Comparison of ENCODE assay signal across 14 cellular contexts in the genomic region with DNA sequence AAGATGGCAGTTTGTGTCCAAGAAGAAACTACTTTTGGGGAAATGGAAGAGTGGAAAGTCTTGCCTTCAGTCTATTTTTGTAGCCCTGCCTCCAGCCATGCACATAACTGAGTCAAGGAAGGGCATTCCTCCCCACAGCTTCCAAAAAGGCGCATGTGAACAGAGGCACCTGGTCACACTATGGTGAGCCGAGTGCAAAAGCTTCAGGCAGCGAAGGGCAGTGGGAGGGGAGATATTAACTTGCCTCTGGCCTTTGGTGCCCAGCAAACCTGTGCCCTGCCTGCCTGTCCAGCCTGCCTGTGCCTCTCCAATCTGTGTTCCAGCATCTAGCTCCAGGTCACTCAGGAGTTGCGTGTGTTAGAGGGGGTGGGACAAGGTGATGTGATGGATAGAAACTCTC.
DNase-seq lines count a peak whose midpoint lies in the region; ATAC-seq and TF ChIP-seq lines count a peak whose summit lies in the region.
"Had no signal": no experiment of that assay in that cellular context is flagged by ENCODE, and none has a peak within 500 bp of the region (broad histone marks: within the 10 kb centered on the region; RNA-seq: fewer than 3 reads in every experiment).

No MANE protein-coding gene starts in this region.

- H4K8ac ChIP-seq in mesenchymal stem cell (ENCODE audit: low read length), result no peak overlapping the region

- peaks cover 26% of the 10 kb centered on the region for H3K36me3 Mint-ChIP-seq in activated T-cell treated with anti-CD3 and anti-CD28 coated beads, Interleukin-2, amount 50 U/mL, for 24 hours (ENCODE audit: low read depth)
- H3K36me3 Mint-ChIP-seq in activated T-cell treated with anti-CD3 and anti-CD28 coated beads, Interleukin-2, amount 50 U/mL, for 72 hours (ENCODE audit: insufficient read depth in 2 of 2), result peaks cover 14 to 17% of the 10 kb centered on the region in 2 donors
- H3K36me3 Mint-ChIP-seq in CD14-positive monocyte, result peaks cover 9 to 19% of the 10 kb centered on the region in 2 donors
- peaks cover 36% of the 10 kb centered on the region for H3K36me3 Mint-ChIP-seq in activated T-helper 1 cell treated with anti-CD3 and anti-CD28 coated beads, Interleukin-12 subunit alpha, Interleukin-12 subunit beta, Interleukin-2, Interleukin-4 antibody, amounts not matched to agents 30 ng/mL and 10 ng/mL and 1 ng/mL, durations not matched to agents 14 hours and 24 hours and 36 hours (ENCODE audit: low read depth)
- H3K36me3 Mint-ChIP-seq: CD4-positive, alpha-beta memory T cell had no signal

- no peak overlapping the region for H3K18ac ChIP-seq in mesenchymal stem cell (ENCODE audit: low read depth in 1 of 2, low read length in 2 of 2)

- H3K14ac ChIP-seq in mesenchymal stem cell (ENCODE audit: low read length in 2 of 2), result no peak overlapping the region

- peak overlapping the region; percentile 67 for H3K9ac ChIP-seq in mesenchymal stem cell (ENCODE audit: low read length)

- H2BK12ac ChIP-seq in mesenchymal stem cell (ENCODE audit: low read length in 2 of 2), result no peak overlapping the region

- H3K36me3 ChIP-seq in mesenchymal stem cell (ENCODE audit: control insufficient read depth in 1 of 2, insufficient read depth in 2 of 2, low read depth in 1 of 2, low read length in 2 of 2), result no peaks in the 10 kb centered on the region

- H3K4me3 ChIP-seq in mesenchymal stem cell (ENCODE audit: insufficient read depth in 1 of 2, low read depth in 1 of 2, low read length in 2 of 2), result no peak overlapping the region

- no peak for TF ChIP-seq CTCF in CD14-positive monocyte (IDR thresholded peaks at IDR 0.05)

- H3K9me3 ChIP-seq in mesenchymal stem cell (ENCODE audit: control insufficient read depth, low read length), result no peaks in the 10 kb centered on the region

- no peak overlapping the region for H2BK5ac ChIP-seq in mesenchymal stem cell (ENCODE audit: low read depth, low read length, poor library complexity, severe bottlenecking)

- no peak for ATAC-seq in activated T-cell treated with anti-CD3 and anti-CD28 coated beads, Interleukin-2, amount 50 U/mL, for 72 hours (replicated peaks in 1 of 2)

- H3K4me2 ChIP-seq in mesenchymal stem cell (ENCODE audit: low read length, poor library complexity, severe bottlenecking), result no peak overlapping the region

- H3K4me1 ChIP-seq in mesenchymal stem cell (ENCODE audit: control insufficient read depth, insufficient read depth, low read depth, low read length), result no peaks in the 10 kb centered on the region

- H2AK5ac ChIP-seq in mesenchymal stem cell (ENCODE audit: low read length, severe bottlenecking), result no peak overlapping the region

- H3K4me3 Mint-ChIP-seq in activated T-cell treated with anti-CD3 and anti-CD28 coated beads, Interleukin-2, amount 50 U/mL, for 24 hours, result no peak overlapping the region
- no peak overlapping the region for H3K4me3 Mint-ChIP-seq in activated T-cell treated with anti-CD3 and anti-CD28 coated beads, Interleukin-2, amount 50 U/mL, for 72 hours
- no peak overlapping the region for H3K4me3 Mint-ChIP-seq in CD14-positive monocyte
- no peak overlapping the region for H3K4me3 Mint-ChIP-seq in activated T-helper 1 cell treated with anti-CD3 and anti-CD28 coated beads, Interleukin-12 subunit alpha, Interleukin-12 subunit beta, Interleukin-2, Interleukin-4 antibody, amounts not matched to agents 30 ng/mL and 10 ng/mL and 1 ng/mL, durations not matched to agents 14 hours and 24 hours and 36 hours
- H3K4me3 Mint-ChIP-seq: CD4-positive, alpha-beta memory T cell had no signal

- H3K27ac Mint-ChIP-seq in activated T-cell treated with anti-CD3 and anti-CD28 coated beads, Interleukin-2, amount 50 U/mL, for 24 hours, result peak overlapping the region; percentile 98
- no peak overlapping the region for H3K27ac Mint-ChIP-seq in activated T-cell treated with anti-CD3 and anti-CD28 coated beads, Interleukin-2, amount 50 U/mL, for 72 hours
- peak overlapping the region in 4 of 7 donors; percentile 1 to 98 (median 46) for H3K27ac Mint-ChIP-seq in CD14-positive monocyte
- peak overlapping the region; percentile 92 for H3K27ac Mint-ChIP-seq in activated T-helper 1 cell treated with anti-CD3 and anti-CD28 coated beads, Interleukin-12 subunit alpha, Interleukin-12 subunit beta, Interleukin-2, Interleukin-4 antibody, amounts not matched to agents 30 ng/mL and 10 ng/mL and 1 ng/mL, durations not matched to agents 14 hours and 24 hours and 36 hours

- H3K23ac ChIP-seq in mesenchymal stem cell (ENCODE audit: low read length in 2 of 2), result no peak overlapping the region

- H3K79me1 ChIP-seq in mesenchymal stem cell (replicated peaks; ENCODE audit: low read length, poor library complexity, severe bottlenecking), result no peaks in the 10 kb centered on the region

- peaks cover 40% of the 10 kb centered on the region for H3K9me3 Mint-ChIP-seq in activated T-cell treated with anti-CD3 and anti-CD28 coated beads, Interleukin-2, amount 50 U/mL, for 24 hours
- peaks cover 5 to 18% of the 10 kb centered on the region in 2 donors for H3K9me3 Mint-ChIP-seq in activated T-cell treated with anti-CD3 and anti-CD28 coated beads, Interleukin-2, amount 50 U/mL, for 72 hours
- H3K9me3 Mint-ChIP-seq in CD14-positive monocyte, result peaks cover 0 to 3% (median 0%) of the 10 kb centered on the region in 7 donors
- H3K9me3 Mint-ChIP-seq in activated T-helper 1 cell treated with anti-CD3 and anti-CD28 coated beads, Interleukin-12 subunit alpha, Interleukin-12 subunit beta, Interleukin-2, Interleukin-4 antibody, amounts not matched to agents 30 ng/mL and 10 ng/mL and 1 ng/mL, durations not matched to agents 14 hours and 24 hours and 36 hours, result peaks cover 44% of the 10 kb centered on the region

- H2AFZ ChIP-seq in mesenchymal stem cell (ENCODE audit: low read depth, low read length), result no peak overlapping the region

- H3K27ac ChIP-seq in mesenchymal stem cell (ENCODE audit: low read length, poor library complexity, severe bottlenecking), result no peak overlapping the region

- no peak overlapping the region for H3K4ac ChIP-seq in mesenchymal stem cell (ENCODE audit: low read depth in 1 of 2, low read length in 2 of 2)

- no peak overlapping the region for H4K91ac ChIP-seq in mesenchymal stem cell (ENCODE audit: low read length)

- no peak for DNase-seq in activated T-cell treated with anti-CD3 and anti-CD28 coated beads, Interleukin-2, amount 50 U/mL, for 24 hours
- DNase-seq in activated T-cell treated with anti-CD3 and anti-CD28 coated beads, Interleukin-2, amount 50 U/mL, for 72 hours, result no peak
- no peak for DNase-seq in CD14-positive monocyte (ENCODE audit: low spot score)
- no peak for DNase-seq in activated T-helper 1 cell treated with anti-CD3 and anti-CD28 coated beads, Interleukin-12 subunit alpha, Interleukin-12 subunit beta, Interleukin-2, Interleukin-4 antibody, amounts not matched to agents 30 ng/mL and 10 ng/mL and 1 ng/mL, durations not matched to agents 14 hours and 24 hours and 36 hours (ENCODE audit: low spot score)
- no peak for DNase-seq in mesenchymal stem cell
- DNase-seq in AG20443 (ENCODE audit: low spot score), result no peak
- DNase-seq in dedifferentiated amniotic fluid mesenchymal stem cell (ENCODE audit: extremely low spot score), result no peak
- DNase-seq in activated gamma-delta T cell treated with Interleukin-2 at 50 U/mL for 16 hours, result no peak
- DNase-seq: CD4-positive, alpha-beta memory T cell; DND-41; GDM1; KBM-7; NCI-H146; NCI-H2081 treated with DMSO at 0.1 percent for 48 hours had no signal

- H2BK120ac ChIP-seq in mesenchymal stem cell (ENCODE audit: low read depth, low read length), result no peak overlapping the region

- peaks cover 0 to 25% of the 10 kb centered on the region in 2 experiments for H3K27me3 ChIP-seq in mesenchymal stem cell (ENCODE audit: control insufficient read depth in 1 of 2, insufficient read depth in 1 of 2, low read length in 2 of 2)

- no peak overlapping the region for H2BK15ac ChIP-seq in mesenchymal stem cell (ENCODE audit: low read depth, poor library complexity, severe bottlenecking)

- intact Hi-C loops in CD14-positive monocyte (cut with micrococcal nuclease), result loop anchor here in 1 of 2 donors (5.0 kb wide), 3 partner anchors 74 to 216 kb away; partner anchors contain the start of gene SEL1L3
- intact Hi-C loops in activated T-helper 1 cell treated with anti-CD3 and anti-CD28 coated beads, Interleukin-12 subunit alpha, Interleukin-12 subunit beta, Interleukin-2, Interleukin-4 antibody, amounts not matched to agents 30 ng/mL and 10 ng/mL and 1 ng/mL, durations not matched to agents 14 hours and 24 hours and 36 hours (cut with micrococcal nuclease), result no loop called here

- peaks cover 94% of the 10 kb centered on the region for H3K4me1 Mint-ChIP-seq in activated T-cell treated with anti-CD3 and anti-CD28 coated beads, Interleukin-2, amount 50 U/mL, for 24 hours (ENCODE audit: low read depth)
- peaks cover 84% of the 10 kb centered on the region for H3K4me1 Mint-ChIP-seq in activated T-cell treated with anti-CD3 and anti-CD28 coated beads, Interleukin-2, amount 50 U/mL, for 72 hours (ENCODE audit: low read depth)
- H3K4me1 Mint-ChIP-seq in CD14-positive monocyte, result peaks cover 66% of the 10 kb centered on the region
- H3K4me1 Mint-ChIP-seq in activated T-helper 1 cell treated with anti-CD3 and anti-CD28 coated beads, Interleukin-12 subunit alpha, Interleukin-12 subunit beta, Interleukin-2, Interleukin-4 antibody, amounts not matched to agents 30 ng/mL and 10 ng/mL and 1 ng/mL, durations not matched to agents 14 hours and 24 hours and 36 hours (ENCODE audit: low read depth), result peaks cover 90% of the 10 kb centered on the region

- WGBS in mesenchymal stem cell, result 97% methylated on average over 3 of the region's 4 CpGs

- H3K27me3 Mint-ChIP-seq in activated T-cell treated with anti-CD3 and anti-CD28 coated beads, Interleukin-2, amount 50 U/mL, for 24 hours, result no peaks in the 10 kb centered on the region
- H3K27me3 Mint-ChIP-seq in activated T-cell treated with anti-CD3 and anti-CD28 coated beads, Interleukin-2, amount 50 U/mL, for 72 hours (ENCODE audit: low read depth), result no peaks in the 10 kb centered on the region
- peaks cover 5 to 19% (median 7%) of the 10 kb centered on the region in 3 donors for H3K27me3 Mint-ChIP-seq in CD14-positive monocyte (ENCODE audit: low read depth in 3 of 3)
- no peaks in the 10 kb centered on the region for H3K27me3 Mint-ChIP-seq in activated T-helper 1 cell treated with anti-CD3 and anti-CD28 coated beads, Interleukin-12 subunit alpha, Interleukin-12 subunit beta, Interleukin-2, Interleukin-4 antibody, amounts not matched to agents 30 ng/mL and 10 ng/mL and 1 ng/mL, durations not matched to agents 14 hours and 24 hours and 36 hours (ENCODE audit: insufficient read depth)
- H3K27me3 Mint-ChIP-seq: CD4-positive, alpha-beta memory T cell had no signal
